ENCODE assay signal across 1 cellular context in genomic region chr3:178833696-178834095, GRCh38.
TF ChIP-seq lines count a peak whose summit lies in the region.

No MANE protein-coding gene starts in this region.

TF ChIP-seq in K562, 482 proteins besides CTCF, POLR2A, EP300 and RAD21 (continued from another document):
- TF ChIP-seq ZNF609 (CRISPR knock-in tag; IDR thresholded peaks at IDR 0.05; ENCODE audit: borderline replicate concordance) (no peak), BRD4 (IDR thresholded peaks at IDR 0.05) (no peak), SOX6 (IDR thresholded peaks at IDR 0.05) (no peak)
